In the genomic region with DNA sequence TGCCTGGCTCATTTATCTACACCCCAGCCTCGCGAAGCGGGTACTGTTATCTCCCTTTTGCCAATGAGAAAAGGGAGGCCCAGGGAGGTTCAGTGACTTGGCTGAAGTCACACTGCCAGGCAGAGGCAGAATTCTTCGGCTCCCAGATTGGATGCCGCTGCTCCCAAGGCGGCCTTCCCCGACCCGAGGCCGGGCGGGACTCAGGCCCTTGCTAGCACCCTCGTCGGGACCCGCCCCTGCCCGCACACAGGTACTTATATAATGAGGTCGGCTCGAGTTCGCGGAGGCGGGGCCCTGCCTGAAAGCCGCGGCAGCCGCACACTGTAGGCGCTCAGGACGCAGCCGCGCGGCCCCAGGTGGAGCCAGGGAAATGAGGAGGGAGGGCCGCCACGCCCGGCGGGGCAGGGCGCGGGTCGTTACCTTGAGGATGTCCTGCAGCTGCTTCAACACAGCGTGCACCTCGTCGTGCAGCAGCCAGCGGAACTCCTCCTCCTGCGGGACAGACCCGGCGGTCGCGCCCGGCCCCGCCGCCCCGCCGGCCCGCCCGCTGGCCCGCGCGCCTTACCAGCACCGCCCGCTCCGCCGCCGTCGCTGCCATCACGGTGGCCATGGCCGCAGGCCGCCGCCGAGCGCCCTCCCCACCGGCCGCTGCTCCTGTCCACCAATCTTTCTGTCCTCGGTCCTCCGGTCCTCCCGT, we compare ENCODE assay signal across 8 cellular contexts. TPM values are rescaled to one million over a fixed set of nuclear protein-coding genes. Genes with fewer than 3 reads are reported as not detected.
A peak's percentile ranks its signal among the peaks of the same experiment; 100 is the strongest.
DNase-seq lines count a peak whose midpoint lies in the region; ATAC-seq lines count a peak whose summit lies in the region.

A gene with protein sequence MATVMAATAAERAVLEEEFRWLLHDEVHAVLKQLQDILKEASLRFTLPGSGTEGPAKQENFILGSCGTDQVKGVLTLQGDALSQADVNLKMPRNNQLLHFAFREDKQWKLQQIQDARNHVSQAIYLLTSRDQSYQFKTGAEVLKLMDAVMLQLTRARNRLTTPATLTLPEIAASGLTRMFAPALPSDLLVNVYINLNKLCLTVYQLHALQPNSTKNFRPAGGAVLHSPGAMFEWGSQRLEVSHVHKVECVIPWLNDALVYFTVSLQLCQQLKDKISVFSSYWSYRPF (minus strand): TSS at position 672 of the 697 bp plus-strand sequence. CDS start 62 bp downstream, at position 610.

- H3K36me3 ChIP-seq in BLaER1 treated with 17β-estradiol and CSF1 and Interleukin-3, amounts not matched to agents 10 nM and 100 nM = peaks cover 39 to 61% (median 56%) of the 10 kb centered on the region in 11 experiments

- H3K27me3 ChIP-seq in BLaER1 treated with 17β-estradiol and CSF1 and Interleukin-3, amounts not matched to agents 10 nM and 100 nM = no peaks in the 10 kb centered on the region

- peak within 1 kb of the TSS; percentile 69 to 97 (median 85) for H3K4me3 ChIP-seq in BLaER1 treated with 17β-estradiol and CSF1 and Interleukin-3, amounts not matched to agents 10 nM and 100 nM

- peaks cover 26% of the 10 kb centered on the region for H3K4me1 Mint-ChIP-seq in activated CD8-positive, alpha-beta T cell treated with anti-CD3 and anti-CD28 coated beads, Interleukin-2, amount 10 ng/mL, durations not matched to agents 7 days and 5 days (ENCODE audit: low read depth)
- peaks cover 8% of the 10 kb centered on the region for H3K4me1 Mint-ChIP-seq in memory B cell

- H3K4me2 ChIP-seq in BLaER1 treated with 17β-estradiol and CSF1 and Interleukin-3, amounts not matched to agents 10 nM and 100 nM = peak within 1 kb of the TSS; percentile 95 to 100 (median 97)

- H3K9me3 ChIP-seq in BLaER1 treated with 17β-estradiol and CSF1 and Interleukin-3, amounts not matched to agents 10 nM and 100 nM (replicated peaks in 1 of 11) = no peaks in the 10 kb centered on the region

- peaks cover 13% of the 10 kb centered on the region for H3K36me3 Mint-ChIP-seq in activated CD8-positive, alpha-beta T cell treated with anti-CD3 and anti-CD28 coated beads, Interleukin-2, amount 10 ng/mL, durations not matched to agents 7 days and 5 days (ENCODE audit: low read depth)
- H3K36me3 Mint-ChIP-seq in memory B cell = peaks cover 3% of the 10 kb centered on the region

- peak; percentile 56 for ATAC-seq in GM19328 (IDR thresholded peaks at IDR 0.05; ENCODE audit: unreplicated experiment)
- peak; percentile 55 for ATAC-seq in HG03460 (IDR thresholded peaks at IDR 0.05; ENCODE audit: unreplicated experiment)
- ATAC-seq in activated CD8-positive, alpha-beta T cell treated with anti-CD3 and anti-CD28 coated beads, Interleukin-2, amount 10 ng/mL, durations not matched to agents 7 days and 5 days = peak; percentile 79
- peak; percentile 73 for ATAC-seq in memory B cell (ENCODE audit: low read depth)

- H3K27me3 Mint-ChIP-seq in activated CD8-positive, alpha-beta T cell treated with anti-CD3 and anti-CD28 coated beads, Interleukin-2, amount 10 ng/mL, durations not matched to agents 7 days and 5 days (ENCODE audit: low read depth) = no peaks in the 10 kb centered on the region
- no peaks in the 10 kb centered on the region for H3K27me3 Mint-ChIP-seq in memory B cell

- peak within 1 kb of the TSS; percentile 83 for H3K4me3 Mint-ChIP-seq in activated CD8-positive, alpha-beta T cell treated with anti-CD3 and anti-CD28 coated beads, Interleukin-2, amount 10 ng/mL, durations not matched to agents 7 days and 5 days
- H3K4me3 Mint-ChIP-seq in memory B cell = peak within 1 kb of the TSS; percentile 87

- H3K9ac ChIP-seq in BLaER1 treated with 17β-estradiol and CSF1 and Interleukin-3, amounts not matched to agents 10 nM and 100 nM = peak within 1 kb of the TSS; percentile 72 to 86 (median 79)

- CTCF ChIA-PET in activated CD8-positive, alpha-beta T cell treated with anti-CD3 and anti-CD28 coated beads, Interleukin-2, amount 10 ng/mL, durations not matched to agents 7 days and 5 days (lab: Charles Lee) = interaction anchor here (1.0 to 1.6 kb wide), 5 partner anchors 14 to 178 kb away, joined by 3 to 4 read pairs (median 3); a partner anchor contains a TSS

- peaks cover 31 to 56% (median 47%) of the 10 kb centered on the region in 10 experiments for H3K4me1 ChIP-seq in BLaER1 treated with 17β-estradiol and CSF1 and Interleukin-3, amounts not matched to agents 10 nM and 100 nM

- H4K20me1 ChIP-seq in BLaER1 treated with 17β-estradiol and CSF1 and Interleukin-3, amounts not matched to agents 10 nM and 100 nM = peaks cover 0 to 20% (median 5%) of the 10 kb centered on the region in 11 experiments; a peak in 7 of 22 replicates

- H3K27ac Mint-ChIP-seq in activated CD8-positive, alpha-beta T cell treated with anti-CD3 and anti-CD28 coated beads, Interleukin-2, amount 10 ng/mL, durations not matched to agents 7 days and 5 days = peak within 1 kb of the TSS; percentile 78
- H3K27ac Mint-ChIP-seq in memory B cell = peak within 1 kb of the TSS; percentile 85

- H3K27ac ChIP-seq in BLaER1 treated with 17β-estradiol and CSF1 and Interleukin-3, amounts not matched to agents 10 nM and 100 nM = peak within 1 kb of the TSS in 10 of 11 experiments; percentile 52 to 89 (median 81); a peak in 20 of 22 replicates

- H3K9me3 Mint-ChIP-seq in activated CD8-positive, alpha-beta T cell treated with anti-CD3 and anti-CD28 coated beads, Interleukin-2, amount 10 ng/mL, durations not matched to agents 7 days and 5 days (ENCODE audit: insufficient read depth) = no peaks in the 10 kb centered on the region
- no peaks in the 10 kb centered on the region for H3K9me3 Mint-ChIP-seq in memory B cell

- DNase-seq in NCI-H526 (lab: John Stamatoyannopoulos, UW) = peak; percentile 79 to 94
- peak; percentile 90 for DNase-seq in activated CD8-positive, alpha-beta T cell treated with anti-CD3 and anti-CD28 coated beads, Interleukin-2, amount 10 ng/mL, durations not matched to agents 7 days and 5 days
- DNase-seq in effector CD4-positive, alpha-beta T cell = peak; percentile 80
- peak in 1 of 2 donors; percentile 73 for DNase-seq in memory B cell (ENCODE audit: low spot score in 2 of 2)
- peak; percentile 53 for DNase-seq in stimulated activated CD8-positive, alpha-beta memory T cell treated with anti-CD3 and anti-CD28 coated beads, Interleukin-12 subunit alpha, Interleukin-12 subunit beta, amount 100 ng/mL, for 1 hour (ENCODE audit: low read depth)

- POLR2A ChIA-PET in activated CD8-positive, alpha-beta T cell treated with anti-CD3 and anti-CD28 coated beads, Interleukin-2, amount 10 ng/mL, durations not matched to agents 7 days and 5 days (lab: Charles Lee) = interaction anchor here (0.6 to 2.9 kb wide), 4 partner anchors 25 to 195 kb away, joined by 3 to 11 read pairs (median 4); a partner anchor contains a TSS

RNA-seq across cellular contexts. Expression of the gene that starts here (rescaled TPM):
- total RNA-seq in activated CD8-positive, alpha-beta T cell treated with anti-CD3 and anti-CD28 coated beads, Interleukin-2, amount 10 ng/mL, durations not matched to agents 7 days and 5 days = 10 to 100 TPM; 12.3 to 13.1 TPM
